8 cellular contexts compared by ENCODE assay signal in the genomic region with DNA sequence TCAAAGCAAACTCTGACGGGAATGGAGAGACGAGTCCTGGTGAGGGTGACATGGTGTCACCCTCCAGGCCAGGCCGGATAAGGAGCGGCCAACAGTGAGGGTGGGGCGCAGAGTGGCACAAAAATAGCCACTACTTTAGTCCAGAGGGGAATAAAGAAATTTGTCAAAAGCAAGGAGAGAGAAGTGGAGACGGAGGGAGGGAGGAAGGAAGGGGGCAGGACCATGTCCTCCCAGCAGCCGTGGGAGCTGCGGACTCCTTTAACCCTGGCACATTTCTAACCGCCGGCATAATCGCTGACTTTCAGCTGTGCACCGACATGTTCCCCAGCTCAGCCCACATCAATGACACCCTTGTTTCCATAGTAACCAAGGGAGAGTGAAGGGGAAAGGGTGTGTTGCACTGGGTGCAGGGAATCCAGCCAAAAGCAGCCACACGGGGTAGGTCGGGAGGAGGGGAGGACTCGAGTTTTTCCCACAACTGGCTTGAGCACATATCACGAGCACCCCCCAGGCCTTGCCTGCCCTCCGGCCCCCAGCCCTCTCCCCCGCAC. TPM values are rescaled to one million over a fixed set of nuclear protein-coding genes. Genes with fewer than 3 reads are reported as not detected.
DNase-seq lines count a peak whose midpoint lies in the region; ATAC-seq and TF ChIP-seq lines count a peak whose summit lies in the region.

No MANE protein-coding gene starts in this region.

- TF ChIP-seq CTCF in fibroblast of pulmonary artery (IDR thresholded peaks at IDR 0.05; ENCODE audit: low read length, missing control alignments): no peak
- no peak for TF ChIP-seq CTCF in nephron progenitor cell (IDR thresholded peaks at IDR 0.05)

- no peaks in the 10 kb centered on the region for H3K9me3 Mint-ChIP-seq in activated T-helper 17 cell treated with anti-CD3 and anti-CD28 coated beads, Interleukin-2, amount 50 U/mL, for 72 hours
- H3K9me3 Mint-ChIP-seq in nephron progenitor cell: no peaks in the 10 kb centered on the region
- no peaks in the 10 kb centered on the region for H3K9me3 Mint-ChIP-seq in stimulated activated naive CD8-positive, alpha-beta T cell treated with anti-CD3 and anti-CD28 coated beads, Interleukin-15, amount 100 ng/mL, for 72 hours

- no peaks in the 10 kb centered on the region for H3K27me3 Mint-ChIP-seq in activated T-helper 17 cell treated with anti-CD3 and anti-CD28 coated beads, Interleukin-2, amount 50 U/mL, for 72 hours
- no peaks in the 10 kb centered on the region for H3K27me3 Mint-ChIP-seq in nephron progenitor cell (ENCODE audit: low read depth, poor library complexity)
- no peaks in the 10 kb centered on the region for H3K27me3 Mint-ChIP-seq in stimulated activated naive CD8-positive, alpha-beta T cell treated with anti-CD3 and anti-CD28 coated beads, Interleukin-15, amount 100 ng/mL, for 72 hours

- H3K4me1 Mint-ChIP-seq in activated T-helper 17 cell treated with anti-CD3 and anti-CD28 coated beads, Interleukin-2, amount 50 U/mL, for 72 hours: peaks cover 16% of the 10 kb centered on the region
- H3K4me1 Mint-ChIP-seq in nephron progenitor cell: peaks cover 86% of the 10 kb centered on the region
- peaks cover 71% of the 10 kb centered on the region for H3K4me1 Mint-ChIP-seq in stimulated activated naive CD8-positive, alpha-beta T cell treated with anti-CD3 and anti-CD28 coated beads, Interleukin-15, amount 100 ng/mL, for 72 hours

- peak; percentile 56 for DNase-seq in GM19238 (ENCODE audit: insufficient read length, low spot score)
- DNase-seq in NCI-H748 treated with DMSO at 0.1 percent for 48 hours (lab: John Stamatoyannopoulos, UW): peak; percentile 13
- DNase-seq in fibroblast of pulmonary artery (ENCODE audit: low read depth): peak; percentile 86
- DNase-seq in nephron progenitor cell: peak; percentile 47
- peak; percentile 63 to 72 for DNase-seq in stimulated activated naive CD8-positive, alpha-beta T cell treated with anti-CD3 and anti-CD28 coated beads, Interleukin-15, amount 100 ng/mL, for 72 hours

- peak overlapping the region; percentile 15 for H3K4me3 ChIP-seq in fibroblast of pulmonary artery (replicated peaks; ENCODE audit: low read depth, low read length)

- peak overlapping the region; percentile 74 for H3K4me3 Mint-ChIP-seq in activated T-helper 17 cell treated with anti-CD3 and anti-CD28 coated beads, Interleukin-2, amount 50 U/mL, for 72 hours
- peak overlapping the region; percentile 77 for H3K4me3 Mint-ChIP-seq in nephron progenitor cell
- H3K4me3 Mint-ChIP-seq in stimulated activated naive CD8-positive, alpha-beta T cell treated with anti-CD3 and anti-CD28 coated beads, Interleukin-15, amount 100 ng/mL, for 72 hours: peak overlapping the region; percentile 72 to 86

- peak; percentile 94 for ATAC-seq in activated T-helper 17 cell treated with anti-CD3 and anti-CD28 coated beads, Interleukin-2, amount 50 U/mL, for 72 hours (replicated peaks)
- ATAC-seq in stimulated activated naive CD8-positive, alpha-beta T cell treated with anti-CD3 and anti-CD28 coated beads, Interleukin-15, amount 100 ng/mL, for 72 hours: peak; percentile 93
- ATAC-seq in HG03095 (IDR thresholded peaks at IDR 0.05; ENCODE audit: unreplicated experiment) (no peak), GM18909 (IDR thresholded peaks at IDR 0.05; ENCODE audit: poor library complexity, unreplicated experiment) (no peak)

- H3K36me3 Mint-ChIP-seq in activated T-helper 17 cell treated with anti-CD3 and anti-CD28 coated beads, Interleukin-2, amount 50 U/mL, for 72 hours (ENCODE audit: low read depth): peaks cover 6% of the 10 kb centered on the region
- H3K36me3 Mint-ChIP-seq in nephron progenitor cell (ENCODE audit: low read depth): no peaks in the 10 kb centered on the region

- peak overlapping the region; percentile 78 for H3K27ac Mint-ChIP-seq in activated T-helper 17 cell treated with anti-CD3 and anti-CD28 coated beads, Interleukin-2, amount 50 U/mL, for 72 hours
- peak overlapping the region; percentile 66 for H3K27ac Mint-ChIP-seq in nephron progenitor cell
- peak overlapping the region; percentile 0 to 79 for H3K27ac Mint-ChIP-seq in stimulated activated naive CD8-positive, alpha-beta T cell treated with anti-CD3 and anti-CD28 coated beads, Interleukin-15, amount 100 ng/mL, for 72 hours

RNA-seq across cellular contexts. Expression of a gene that starts 29.8 kb away (rescaled TPM):
- total RNA-seq in activated T-helper 17 cell treated with anti-CD3 and anti-CD28 coated beads, Interleukin-2, amount 50 U/mL, for 72 hours: 10 to 100 TPM; 60.0 to 73.9 TPM

RNA-seq across cellular contexts. Expression of a gene that starts 40.2 kb away (rescaled TPM):
- 10 to 100 TPM; 14.3 to 14.7 TPM for total RNA-seq in activated T-helper 17 cell treated with anti-CD3 and anti-CD28 coated beads, Interleukin-2, amount 50 U/mL, for 72 hours

RNA-seq across cellular contexts. Expression of a gene that starts 40.4 kb away (rescaled TPM):
- total RNA-seq in activated T-helper 17 cell treated with anti-CD3 and anti-CD28 coated beads, Interleukin-2, amount 50 U/mL, for 72 hours: 10 to 100 TPM; 18.0 to 28.0 TPM

Comparison
In these comparisons a context has a peak if more than half of its experiments do, and no peak if none do; other contexts are left out.
1. DNase-seq: peak in every context shown above with its lines; median percentile 86 in fibroblast of pulmonary artery; 68 in stimulated activated naive CD8-positive, alpha-beta T cell treated with anti-CD3 and anti-CD28 coated beads, Interleukin-15, amount 100 ng/mL, for 72 hours; 56 in GM19238; 47 in nephron progenitor cell; 13 in NCI-H748 treated with DMSO at 0.1 percent for 48 hours.
2. ATAC-seq: peak in activated T-helper 17 cell treated with anti-CD3 and anti-CD28 coated beads, Interleukin-2, amount 50 U/mL, for 72 hours (single experiment) and stimulated activated naive CD8-positive, alpha-beta T cell treated with anti-CD3 and anti-CD28 coated beads, Interleukin-15, amount 100 ng/mL, for 72 hours (single experiment); none in HG03095 (single experiment) and GM18909 (single experiment).
3. Peak in every context shown above with its lines, with median percentiles within 50 percentile points of each other: H3K27ac Mint-ChIP-seq and H3K4me3 Mint-ChIP-seq.